Comparison of ENCODE assay signal across 8 cellular contexts in genomic region chr19:55586976-55587668, GRCh38. TPM values are rescaled to one million over a fixed set of nuclear protein-coding genes. Genes with fewer than 3 reads are reported as not detected.
A peak's percentile ranks its signal among the peaks of the same experiment; 100 is the strongest.
DNase-seq lines count a peak whose midpoint lies in the region; ATAC-seq and TF ChIP-seq lines count a peak whose summit lies in the region.

No MANE protein-coding gene starts in this region.

- TF ChIP-seq CTCF in IMR-90 (conservative IDR thresholded peaks at IDR 0.05; ENCODE audit: low read depth, low read length), result no peak
- no peak for TF ChIP-seq CTCF in epithelial cell of proximal tubule (conservative IDR thresholded peaks at IDR 0.05; ENCODE audit: low read depth, low read length)

- peak overlapping the region; percentile 93 for H2AFZ ChIP-seq in IMR-90 (replicated peaks; ENCODE audit: low read length, poor library complexity)

- no peak overlapping the region for H2BK120ac ChIP-seq in IMR-90 (ENCODE audit: low read depth, low read length)

- DNase-seq in CD1c-positive myeloid dendritic cell (ENCODE audit: extremely low spot score), result peak; percentile 95
- DNase-seq in IMR-90, result peak; percentile 86
- peak; percentile 99 for DNase-seq in OCI-M1 (lab: John Stamatoyannopoulos, UW)
- DNase-seq in activated T-cell treated with anti-CD3 and anti-CD28 coated beads, Interleukin-2, amount 50 U/mL, for 1 hour, result peak; percentile 96
- DNase-seq in epithelial cell of proximal tubule (ENCODE audit: low read depth), result peak; percentile 68
- peak; percentile 97 for DNase-seq in mucosa of gallbladder (ENCODE audit: low spot score)
- peak; percentile 80 to 84 for DNase-seq in stimulated activated CD8-positive, alpha-beta memory T cell treated with anti-CD3 and anti-CD28 coated beads, Interleukin-4, amount 100 ng/mL, for 1 hour (ENCODE audit: low read depth in 2 of 2, low spot score in 1 of 2)

- H3K4me3 ChIP-seq in IMR-90 (ENCODE audit: insufficient read depth, low read depth, low read length) (peak overlapping the region; percentile 26), epithelial cell of proximal tubule (ENCODE audit: low read depth, low read length) (peak overlapping the region; percentile 54)

- TF ChIP-seq POLR2A in IMR-90 (IDR thresholded peaks at IDR 0.05; ENCODE audit: low read depth, low read length), result no peak

- no peak overlapping the region for H2BK5ac ChIP-seq in IMR-90 (ENCODE audit: low read depth, low read length, poor library complexity, severe bottlenecking)

- H4K91ac ChIP-seq in IMR-90 (ENCODE audit: insufficient read depth, low read depth, low read length), result no peak overlapping the region; the same call in 1 of the 2 replicates

- no peak overlapping the region for H2BK20ac ChIP-seq in IMR-90 (ENCODE audit: low read depth, low read length)

- H3K4me2 ChIP-seq in IMR-90 (ENCODE audit: low read depth, low read length), result peak overlapping the region; percentile 76

- ATAC-seq in GM21381 (IDR thresholded peaks at IDR 0.05; ENCODE audit: unreplicated experiment) (peak; percentile 91), IMR-90 (ENCODE audit: low read depth) (peak; percentile 84)

- no peak overlapping the region for H3K27ac ChIP-seq in IMR-90 (ENCODE audit: insufficient read depth, low read length)

- H3K9me3 ChIP-seq in IMR-90 (ENCODE audit: control insufficient read depth, insufficient read depth, low read length), result no peaks in the 10 kb centered on the region

- peak overlapping the region; percentile 38 for H2AK9ac ChIP-seq in IMR-90 (replicated peaks; ENCODE audit: low read depth, low read length, poor library complexity)

- H4K5ac ChIP-seq in IMR-90 (ENCODE audit: low read depth, low read length), result no peak overlapping the region

- H3K23ac ChIP-seq in IMR-90 (ENCODE audit: low read depth, low read length), result peak overlapping the region; percentile 31; the same call in 1 of the 2 replicates

- BruUV-seq in IMR-90 (replicated peaks; lab: Mats Ljungman, UMichigan), result no TSS peak

- peaks cover 3% of the 10 kb centered on the region for H3K9me1 ChIP-seq in IMR-90 (ENCODE audit: insufficient read depth, low read length)

- H3K14ac ChIP-seq in IMR-90 (replicated peaks; ENCODE audit: low read depth, low read length), result 0 out of 2 replicates have a peak overlapping the region, but pooled peaks have one; percentile 67

- peak overlapping the region in 1 of 2 experiments; percentile 79; a peak in 3 of 4 replicates for H4K8ac ChIP-seq in IMR-90 (ENCODE audit: low read depth in 2 of 2, low read length in 2 of 2)

- intact Hi-C loops in IMR-90 (cut with micrococcal nuclease), result no loop called here

- peaks cover 7% of the 10 kb centered on the region for H3K36me3 ChIP-seq in IMR-90 (ENCODE audit: control insufficient read depth, insufficient read depth, low read length)

- H3K4me1 ChIP-seq in IMR-90 (ENCODE audit: control insufficient read depth, insufficient read depth, low read length), result peaks cover 10% of the 10 kb centered on the region

- H2AK5ac ChIP-seq in IMR-90 (ENCODE audit: low read depth, low read length), result no peak overlapping the region

- TF ChIP-seq RAD21 in IMR-90 (IDR thresholded peaks at IDR 0.05; ENCODE audit: low read length), result no peak

- CTCF ChIA-PET in IMR-90 (lab: Yijun Ruan, JAX), result interaction anchor here (0.6 to 1.0 kb wide), 2 partner anchors 19 to 178 kb away, joined by 3 read pairs; no protein-coding TSS in a partner anchor

- dilution Hi-C loops in IMR-90 (cut with HindIII; ENCODE audit: low sequenced_read_pairs, unreplicated experiment), result no loop called here

- no peak overlapping the region for H3K18ac ChIP-seq in IMR-90 (ENCODE audit: low read depth, low read length)

- peak overlapping the region; percentile 24; the same call in 1 of the 2 replicates for H3K4ac ChIP-seq in IMR-90 (ENCODE audit: low read depth, low read length)

- H3K9ac ChIP-seq in IMR-90 (ENCODE audit: low read depth, low read length), result no peak overlapping the region

- H3K27me3 ChIP-seq in IMR-90 (ENCODE audit: control insufficient read depth, insufficient read depth, low read length), result no peaks in the 10 kb centered on the region

- in situ Hi-C loops in IMR-90 (cut with MboI; ENCODE audit: low sequenced_read_pairs), result no loop called here

- no peaks in the 10 kb centered on the region for H4K20me1 ChIP-seq in IMR-90 (ENCODE audit: insufficient read depth, low read length)

- WGBS in IMR-90 (ENCODE audit: extremely low coverage in 2 of 2, insufficient read length in 1 of 2), 2 experiments, result 5% methylated on average over 4 of the region's 40 CpGs; no CpG with 5 or more reads in 1 of the 2 experiments

- POLR2A ChIA-PET in IMR-90 (lab: Charles Lee; ENCODE audit: unreplicated experiment), result no interaction called here

- H3K56ac ChIP-seq in IMR-90 (ENCODE audit: extremely low read depth, insufficient read depth, low read length), result no peak overlapping the region

- no peaks in the 10 kb centered on the region; a peak in 1 of 4 replicates for H3K79me1 ChIP-seq in IMR-90 (ENCODE audit: low read depth in 1 of 2, low read length in 2 of 2)

- no peak overlapping the region for H2BK15ac ChIP-seq in IMR-90 (ENCODE audit: low read depth, low read length)

TF ChIP-seq in IMR-90, 13 proteins besides CTCF, POLR2A, EP300 and RAD21:
- TF ChIP-seq RFX5 (IDR thresholded peaks at IDR 0.05; ENCODE audit: low read depth, low read length) (no peak), SMC3 (IDR thresholded peaks at IDR 0.05; ENCODE audit: low read depth, low read length) (no peak), BHLHE40 (IDR thresholded peaks at IDR 0.05; ENCODE audit: low read depth, low read length) (no peak), MAFK (IDR thresholded peaks at IDR 0.05; ENCODE audit: low read depth, low read length) (no peak), USF2 (IDR thresholded peaks at IDR 0.05; ENCODE audit: low read depth, low read length) (no peak), FOS (IDR thresholded peaks at IDR 0.05; ENCODE audit: low read depth, low read length) (no peak), NFE2L2 (IDR thresholded peaks at IDR 0.05; ENCODE audit: low read depth, low read length) (no peak), RCOR1 (IDR thresholded peaks at IDR 0.05; ENCODE audit: insufficient replicate concordance, low read length) (no peak), ELK1 (IDR thresholded peaks at IDR 0.05; ENCODE audit: borderline replicate concordance, low read depth, low read length) (no peak), CHD1 (IDR thresholded peaks at IDR 0.05; ENCODE audit: low read depth, low read length) (no peak), MAZ (IDR thresholded peaks at IDR 0.05; ENCODE audit: borderline replicate concordance, low read depth, low read length) (no peak), CEBPB (IDR thresholded peaks at IDR 0.05; ENCODE audit: low read depth, low read length) (no peak), MXI1 (IDR thresholded peaks at IDR 0.05; ENCODE audit: borderline replicate concordance, low read depth, low read length) (no peak)

RNA-seq across cellular contexts. Expression of gene ZNF579, which starts 6.5 kb away (rescaled TPM):
- total RNA-seq in IMR-90 (2012; rRNA removed), result 0.54 and 0.83 TPM in 2 replicates
- polyA plus RNA-seq in IMR-90 (2012; rRNA removed), result 9.0 and 10.7 TPM in 2 replicates
- 4.6 and 9.6 TPM in 2 replicates for polyA plus RNA-seq in IMR-90 (2012; cell fraction: cytosol; rRNA removed)
- polyA plus RNA-seq in IMR-90 (2012; cell fraction: nucleus; rRNA removed; ENCODE audit: low replicate concordance), result 19.0 and 30.7 TPM in 2 replicates
- 10.0 and 11.4 TPM in 2 replicates for total RNA-seq in epithelial cell of proximal tubule
- 35.0 TPM for total RNA-seq in mucosa of gallbladder

RNA-seq across cellular contexts. Expression of gene FIZ1, which starts 12.2 kb away (rescaled TPM):
- total RNA-seq in IMR-90 (2012; rRNA removed) (0.83 and 1.3 TPM in 2 replicates), epithelial cell of proximal tubule (5.5 and 9.7 TPM in 2 replicates), mucosa of gallbladder (22.7 TPM)
- 5.5 and 5.9 TPM in 2 replicates for polyA plus RNA-seq in IMR-90 (2012; rRNA removed)
- polyA plus RNA-seq in IMR-90 (2012; cell fraction: cytosol; rRNA removed), result 3.6 and 5.0 TPM in 2 replicates
- 12.9 and 19.2 TPM in 2 replicates for polyA plus RNA-seq in IMR-90 (2012; cell fraction: nucleus; rRNA removed; ENCODE audit: low replicate concordance)

RNA-seq across cellular contexts. Expression of gene ZNF524, which starts 13.0 kb away (rescaled TPM):
- 2.3 and 2.8 TPM in 2 replicates for total RNA-seq in IMR-90 (2012; rRNA removed)
- 6.6 and 8.0 TPM in 2 replicates for polyA plus RNA-seq in IMR-90 (2012; rRNA removed)
- 6.2 and 14.1 TPM in 2 replicates for polyA plus RNA-seq in IMR-90 (2012; cell fraction: cytosol; rRNA removed)
- polyA plus RNA-seq in IMR-90 (2012; cell fraction: nucleus; rRNA removed; ENCODE audit: low replicate concordance), result 4.0 and 9.8 TPM in 2 replicates
- 16.4 and 18.0 TPM in 2 replicates for total RNA-seq in epithelial cell of proximal tubule
- total RNA-seq in mucosa of gallbladder, result 37.8 TPM

RNA-seq across cellular contexts. Expression of gene ZNF865, which starts 18.3 kb away (rescaled TPM):
- total RNA-seq in IMR-90 (2012; rRNA removed) (under 0.01 TPM in 2 replicates), epithelial cell of proximal tubule (3.4 and 6.2 TPM in 2 replicates), mucosa of gallbladder (21.6 TPM)
- polyA plus RNA-seq in IMR-90 (2012; rRNA removed), result 4.6 and 6.3 TPM in 2 replicates
- polyA plus RNA-seq in IMR-90 (2012; cell fraction: cytosol; rRNA removed), result 4.5 and 9.2 TPM in 2 replicates
- 7.6 and 24.5 TPM in 2 replicates for polyA plus RNA-seq in IMR-90 (2012; cell fraction: nucleus; rRNA removed; ENCODE audit: low replicate concordance)

RNA-seq across cellular contexts. Expression of gene ZNF784, which starts 37.2 kb away (rescaled TPM):
- total RNA-seq in IMR-90 (2012; rRNA removed), result 2.5 TPM in 2 replicates
- 3.7 and 4.1 TPM in 2 replicates for polyA plus RNA-seq in IMR-90 (2012; rRNA removed)
- polyA plus RNA-seq in IMR-90 (2012; cell fraction: cytosol; rRNA removed), result 3.2 and 4.1 TPM in 2 replicates
- 9.5 and 20.0 TPM in 2 replicates for polyA plus RNA-seq in IMR-90 (2012; cell fraction: nucleus; rRNA removed; ENCODE audit: low replicate concordance)
- total RNA-seq in epithelial cell of proximal tubule, result 0.58 and 4.0 TPM in 2 replicates
- 13.0 TPM for total RNA-seq in mucosa of gallbladder
